ENCODE assay signal across 1 cellular context in genomic region chr1:9910425-9911178, GRCh38.
TF ChIP-seq lines count a peak whose summit lies in the region.

No MANE protein-coding gene starts in this region.

TF ChIP-seq in HepG2, 621 proteins besides CTCF, POLR2A, EP300 and RAD21 (continued from another document and continues in another):
- TF ChIP-seq KMT2B (CRISPR knock-in tag; IDR thresholded peaks at IDR 0.05), result no peak
- no peak for TF ChIP-seq ARID3A (IDR thresholded peaks at IDR 0.05; ENCODE audit: low read depth, low read length)
- TF ChIP-seq ZNF703 (CRISPR knock-in tag; IDR thresholded peaks at IDR 0.05; ENCODE audit: borderline replicate concordance), result no peak
- 0 out of 2 replicates have a peak, but pooled peaks have one; percentile 18 for TF ChIP-seq IRF2 (CRISPR knock-in tag; IDR thresholded peaks at IDR 0.05)
- TF ChIP-seq THAP9 (CRISPR knock-in tag; IDR thresholded peaks at IDR 0.05; ENCODE audit: borderline replicate concordance), result no peak
- TF ChIP-seq ZNF160 (CRISPR knock-in tag; IDR thresholded peaks at IDR 0.05), result no peak
- TF ChIP-seq ZNF644 (CRISPR knock-in tag; IDR thresholded peaks at IDR 0.05; ENCODE audit: low read depth), result no peak
- TF ChIP-seq FOXO4 (CRISPR knock-in tag; conservative IDR thresholded peaks at IDR 0.05), result no peak
- TF ChIP-seq KLF16 (CRISPR knock-in tag; IDR thresholded peaks at IDR 0.05), result no peak; a peak in 1 of 4 replicates
- TF ChIP-seq, protein P1, sequence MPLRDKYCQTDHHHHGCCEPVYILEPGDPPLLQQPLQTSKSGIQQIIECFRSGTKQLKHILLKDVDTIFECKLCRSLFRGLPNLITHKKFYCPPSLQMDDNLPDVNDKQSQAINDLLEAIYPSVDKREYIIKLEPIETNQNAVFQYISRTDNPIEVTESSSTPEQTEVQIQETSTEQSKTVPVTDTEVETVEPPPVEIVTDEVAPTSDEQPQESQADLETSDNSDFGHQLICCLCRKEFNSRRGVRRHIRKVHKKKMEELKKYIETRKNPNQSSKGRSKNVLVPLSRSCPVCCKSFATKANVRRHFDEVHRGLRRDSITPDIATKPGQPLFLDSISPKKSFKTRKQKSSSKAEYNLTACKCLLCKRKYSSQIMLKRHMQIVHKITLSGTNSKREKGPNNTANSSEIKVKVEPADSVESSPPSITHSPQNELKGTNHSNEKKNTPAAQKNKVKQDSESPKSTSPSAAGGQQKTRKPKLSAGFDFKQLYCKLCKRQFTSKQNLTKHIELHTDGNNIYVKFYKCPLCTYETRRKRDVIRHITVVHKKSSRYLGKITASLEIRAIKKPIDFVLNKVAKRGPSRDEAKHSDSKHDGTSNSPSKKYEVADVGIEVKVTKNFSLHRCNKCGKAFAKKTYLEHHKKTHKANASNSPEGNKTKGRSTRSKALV (CRISPR knock-in tag; IDR thresholded peaks at IDR 0.05), result 0 out of 2 replicates have a peak, but pooled peaks have one; percentile 40
- TF ChIP-seq ARID2 (CRISPR knock-in tag; IDR thresholded peaks at IDR 0.05; ENCODE audit: borderline replicate concordance), result no peak
- TF ChIP-seq ZNF350 (CRISPR knock-in tag; IDR thresholded peaks at IDR 0.05; ENCODE audit: borderline replicate concordance, low read depth), result peak; percentile 69; the same call in 1 of the 2 replicates
- no peak; the same call in 1 of the 2 replicates for TF ChIP-seq KDM3A (CRISPR knock-in tag; IDR thresholded peaks at IDR 0.05; ENCODE audit: low read depth)
- no peak for TF ChIP-seq MTERF4 (CRISPR knock-in tag; IDR thresholded peaks at IDR 0.05)
- TF ChIP-seq NCOA2 (CRISPR knock-in tag; IDR thresholded peaks at IDR 0.05), result no peak
- TF ChIP-seq MTF1 (CRISPR knock-in tag; IDR thresholded peaks at IDR 0.05), result no peak
- no peak for TF ChIP-seq SRSF1 (optimal IDR thresholded peaks at IDR 0.05; ENCODE audit: low read depth, low read length)
- peak; percentile 80; the same call in 1 of the 2 replicates for TF ChIP-seq ZNF451 (CRISPR knock-in tag; IDR thresholded peaks at IDR 0.05)
- no peak for TF ChIP-seq ZNF878 (CRISPR knock-in tag; IDR thresholded peaks at IDR 0.05)
- no peak for TF ChIP-seq ZFP41 (CRISPR knock-in tag; IDR thresholded peaks at IDR 0.05; ENCODE audit: borderline replicate concordance)
- TF ChIP-seq CEBPB (IDR thresholded peaks at IDR 0.05; ENCODE audit: borderline replicate concordance, low read depth, low read length), result no peak
- TF ChIP-seq, protein P2, sequence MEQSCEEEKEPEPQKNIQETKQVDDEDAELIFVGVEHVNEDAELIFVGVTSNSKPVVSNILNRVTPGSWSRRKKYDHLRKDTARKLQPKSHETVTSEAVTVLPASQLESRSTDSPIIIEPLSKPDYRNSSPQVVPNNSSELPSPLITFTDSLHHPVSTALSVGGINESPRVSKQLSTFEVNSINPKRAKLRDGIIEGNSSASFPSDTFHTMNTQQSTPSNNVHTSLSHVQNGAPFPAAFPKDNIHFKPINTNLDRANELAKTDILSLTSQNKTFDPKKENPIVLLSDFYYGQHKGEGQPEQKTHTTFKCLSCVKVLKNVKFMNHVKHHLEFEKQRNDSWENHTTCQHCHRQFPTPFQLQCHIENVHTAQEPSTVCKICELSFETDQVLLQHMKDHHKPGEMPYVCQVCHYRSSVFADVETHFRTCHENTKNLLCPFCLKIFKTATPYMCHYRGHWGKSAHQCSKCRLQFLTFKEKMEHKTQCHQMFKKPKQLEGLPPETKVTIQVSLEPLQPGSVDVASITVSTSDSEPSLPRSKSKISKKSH (CRISPR knock-in tag; IDR thresholded peaks at IDR 0.05; ENCODE audit: borderline replicate concordance), result peak; percentile 35; the same call in 1 of the 2 replicates
- peak; percentile 20; the same call in 1 of the 2 replicates for TF ChIP-seq YEATS2 (CRISPR knock-in tag; IDR thresholded peaks at IDR 0.05; ENCODE audit: borderline replicate concordance)
- TF ChIP-seq RBM39 (IDR thresholded peaks at IDR 0.05; ENCODE audit: low read depth, low read length, poor library complexity, severe bottlenecking), result no peak
- no peak for TF ChIP-seq ZBTB42 (CRISPR knock-in tag; IDR thresholded peaks at IDR 0.05)
- no peak for TF ChIP-seq ZBTB37 (CRISPR knock-in tag; IDR thresholded peaks at IDR 0.05)
- TF ChIP-seq SUZ12 (IDR thresholded peaks at IDR 0.05; ENCODE audit: low read depth, low read length), result no peak
- no peak for TF ChIP-seq ZFAT (CRISPR knock-in tag; conservative IDR thresholded peaks at IDR 0.05)
- TF ChIP-seq KAT2B (IDR thresholded peaks at IDR 0.05; ENCODE audit: borderline replicate concordance, low read depth, low read length), result no peak
- TF ChIP-seq ZNF407 (CRISPR knock-in tag; IDR thresholded peaks at IDR 0.05; ENCODE audit: not compliant biosample characterization), result no peak
- TF ChIP-seq ARNT (IDR thresholded peaks at IDR 0.05), result no peak
- TF ChIP-seq ZNF12 (CRISPR knock-in tag; IDR thresholded peaks at IDR 0.05), result no peak
- TF ChIP-seq FOXO1 (CRISPR knock-in tag; IDR thresholded peaks at IDR 0.05), result peak; percentile 37; the same call in 1 of the 2 replicates
- no peak for TF ChIP-seq PCBP1 (IDR thresholded peaks at IDR 0.05; ENCODE audit: borderline replicate concordance, low read depth, low read length)
- no peak for TF ChIP-seq TCF7 (IDR thresholded peaks at IDR 0.05; ENCODE audit: low read depth)
- peak; percentile 37; the same call in 1 of the 2 replicates for TF ChIP-seq MIXL1 (CRISPR knock-in tag; IDR thresholded peaks at IDR 0.05)
- TF ChIP-seq STAT5B (CRISPR knock-in tag; IDR thresholded peaks at IDR 0.05), result no peak
- TF ChIP-seq ATM (IDR thresholded peaks at IDR 0.05; ENCODE audit: borderline replicate concordance), result no peak
- TF ChIP-seq RORA (CRISPR knock-in tag; IDR thresholded peaks at IDR 0.05), result no peak
- no peak for TF ChIP-seq ZNF792 (CRISPR knock-in tag; IDR thresholded peaks at IDR 0.05)
- TF ChIP-seq XBP1 (CRISPR knock-in tag; IDR thresholded peaks at IDR 0.05), result no peak
- TF ChIP-seq NR0B2 (CRISPR knock-in tag; IDR thresholded peaks at IDR 0.05), result 0 out of 2 replicates have a peak, but pooled peaks have one; percentile 71
- TF ChIP-seq POGZ (CRISPR knock-in tag; IDR thresholded peaks at IDR 0.05), result peak; percentile 78
- peak; percentile 36; the same call in 1 of the 2 replicates for TF ChIP-seq NKX3-1 (CRISPR knock-in tag; IDR thresholded peaks at IDR 0.05)
